8 cellular contexts compared by ENCODE assay signal in the genomic region with DNA sequence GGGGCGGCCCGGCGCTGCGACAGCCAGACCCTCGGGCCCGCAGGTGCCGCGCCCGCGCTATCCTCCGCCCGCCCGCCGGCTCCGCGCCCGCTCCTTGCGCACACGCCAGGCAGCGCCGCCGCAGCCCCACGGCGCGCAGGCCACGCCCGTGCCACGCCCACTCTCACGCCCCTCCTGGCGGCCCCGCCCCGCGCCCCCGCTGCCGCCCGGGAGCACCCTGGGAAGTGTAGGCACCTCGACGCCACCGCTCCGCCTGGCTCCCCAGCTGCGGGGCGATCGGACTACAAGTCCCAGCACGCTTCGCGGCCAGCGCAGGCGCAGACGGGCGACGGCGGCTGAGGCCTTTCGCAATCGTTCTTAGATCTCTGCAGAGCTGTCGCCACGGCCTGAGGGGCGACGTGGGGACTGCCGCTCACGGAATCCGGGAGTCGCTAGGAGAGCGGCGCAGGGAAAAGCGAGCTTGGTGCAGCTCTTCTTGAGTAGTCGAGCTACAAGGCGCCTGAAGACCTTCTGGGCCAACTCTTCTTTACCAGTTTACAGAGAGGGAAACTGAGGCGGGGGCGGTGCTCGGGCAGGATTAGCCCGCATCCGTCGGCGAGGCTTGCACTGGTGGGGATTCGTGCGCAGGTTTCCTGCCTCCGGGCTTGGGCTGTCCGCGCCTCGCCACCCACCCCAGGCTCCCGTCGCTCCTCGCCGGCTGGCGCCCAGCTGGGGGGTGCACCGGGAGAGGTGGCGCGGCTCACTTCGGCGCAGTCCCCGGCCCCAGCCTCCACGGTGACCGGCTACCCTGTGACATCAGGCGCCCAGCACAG. TPM values are rescaled to one million over a fixed set of nuclear protein-coding genes. Genes with fewer than 3 reads are reported as not detected.
A peak's percentile ranks its signal among the peaks of the same experiment; 100 is the strongest.
DNase-seq lines count a peak whose midpoint lies in the region; ATAC-seq, FAIRE-seq and TF ChIP-seq lines count a peak whose summit lies in the region.

A gene (minus strand): TSS at position 104 of the 812 bp plus-strand sequence. CDS start 124 bp downstream, outside the sequence.

- H3K27ac Mint-ChIP-seq in naive thymus-derived CD4-positive, alpha-beta T cell = peak within 1 kb of the TSS; percentile 84 to 96 (median 91)
- peak within 1 kb of the TSS; percentile 96 for H3K27ac Mint-ChIP-seq in stimulated activated memory B cell treated with anti-CD40 and anti-IgM and Interleukin-4, amounts not matched to agents 10 μg/mL and 1 μg/mL and 100 μg/mL, for 72 hours

- H2AFZ ChIP-seq in DND-41 (ENCODE audit: low read depth, low read length) (peak within 1 kb of the TSS; percentile 98), GM23248 (peak within 1 kb of the TSS; percentile 93), Karpas-422 (ENCODE audit: low read length) (peak within 1 kb of the TSS; percentile 75; the same call in 1 of the 2 replicates)

- H3K9me3 ChIP-seq in DND-41 (ENCODE audit: insufficient read depth, low read length, severe bottlenecking) (no peaks in the 10 kb centered on the region), GM23248 (ENCODE audit: low read depth) (no peaks in the 10 kb centered on the region), Karpas-422 (ENCODE audit: low read length) (no peaks in the 10 kb centered on the region)
- no peaks in the 10 kb centered on the region for H3K9me3 ChIP-seq in naive thymus-derived CD4-positive, alpha-beta T cell (ENCODE audit: control insufficient read depth in 2 of 3, low read length in 3 of 3)

- ATAC-seq in DND-41 (ENCODE audit: insufficient read depth, low read depth) = peak; percentile 95
- peak; percentile 100 for ATAC-seq in naive thymus-derived CD4-positive, alpha-beta T cell
- peak; percentile 96 for ATAC-seq in stimulated activated memory B cell treated with anti-CD40 and anti-IgM and Interleukin-4, amounts not matched to agents 10 μg/mL and 1 μg/mL and 100 μg/mL, for 72 hours

- H3K27me3 Mint-ChIP-seq in naive thymus-derived CD4-positive, alpha-beta T cell = peaks cover 0 to 31% (median 4%) of the 10 kb centered on the region in 5 donors
- peaks cover 9% of the 10 kb centered on the region for H3K27me3 Mint-ChIP-seq in stimulated activated memory B cell treated with anti-CD40 and anti-IgM and Interleukin-4, amounts not matched to agents 10 μg/mL and 1 μg/mL and 100 μg/mL, for 72 hours

- intact Hi-C loops in naive thymus-derived CD4-positive, alpha-beta T cell (cut with micrococcal nuclease) = loop anchor here (1.0 to 5.0 kb wide), 14 partner anchors 40 to 1533 kb away; a partner anchor contains a TSS

- peak within 1 kb of the TSS; percentile 72 for H3K9ac ChIP-seq in DND-41 (ENCODE audit: low read depth, low read length)
- H3K9ac ChIP-seq in GM23248 = peak within 1 kb of the TSS; percentile 68
- peak within 1 kb of the TSS; percentile 67 for H3K9ac ChIP-seq in Karpas-422 (ENCODE audit: low read length)

- CTCF ChIA-PET in naive thymus-derived CD4-positive, alpha-beta T cell (lab: Charles Lee) = interaction anchor here (1.0 kb wide), 2 partner anchors 17 to 40 kb away, joined by 4 to 5 read pairs; a partner anchor contains a TSS

- H3K27me3 ChIP-seq in DND-41 (ENCODE audit: insufficient read depth, low read length, poor library complexity) = no peaks in the 10 kb centered on the region
- H3K27me3 ChIP-seq in GM23248 (replicated peaks; ENCODE audit: insufficient read depth) = peaks cover 9% of the 10 kb centered on the region
- no peaks in the 10 kb centered on the region for H3K27me3 ChIP-seq in Karpas-422 (ENCODE audit: low read length)
- no peaks in the 10 kb centered on the region for H3K27me3 ChIP-seq in naive thymus-derived CD4-positive, alpha-beta T cell (ENCODE audit: control insufficient read depth in 2 of 2, insufficient read depth in 2 of 2, low read length in 2 of 2)

- peaks cover 7 to 25% (median 18%) of the 10 kb centered on the region in 7 donors for H3K4me1 Mint-ChIP-seq in naive thymus-derived CD4-positive, alpha-beta T cell
- peaks cover 67% of the 10 kb centered on the region for H3K4me1 Mint-ChIP-seq in stimulated activated memory B cell treated with anti-CD40 and anti-IgM and Interleukin-4, amounts not matched to agents 10 μg/mL and 1 μg/mL and 100 μg/mL, for 72 hours

- TF ChIP-seq CTCF in DND-41 (IDR thresholded peaks at IDR 0.05; ENCODE audit: borderline replicate concordance, extremely low read depth, low read length, poor library complexity, severe bottlenecking) (no peak), fibroblast of mammary gland (conservative IDR thresholded peaks at IDR 0.05; ENCODE audit: control insufficient read depth, insufficient read depth, low read depth, low read length) (no peak)

- H3K9me2 ChIP-seq in GM23248 (ENCODE audit: insufficient read depth) (no peaks in the 10 kb centered on the region), Karpas-422 (replicated peaks; ENCODE audit: insufficient read depth, low read length) (no peaks in the 10 kb centered on the region)

- H3K4me2 ChIP-seq in DND-41 (ENCODE audit: insufficient read depth, low read length) (peak within 1 kb of the TSS; percentile 99), GM23248 (ENCODE audit: unreplicated experiment) (peak within 1 kb of the TSS; percentile 83), Karpas-422 (ENCODE audit: low read depth, low read length, poor library complexity, severe bottlenecking) (peak within 1 kb of the TSS; percentile 64)

- H3K79me2 ChIP-seq in DND-41 (ENCODE audit: insufficient read depth, low read length) (no peaks in the 10 kb centered on the region), GM23248 (ENCODE audit: insufficient read depth) (no peaks in the 10 kb centered on the region), Karpas-422 (ENCODE audit: low read length) (no peaks in the 10 kb centered on the region)

- peak within 1 kb of the TSS; percentile 70 for H3K27ac ChIP-seq in DND-41 (ENCODE audit: low read length)
- no peak within 1 kb of the TSS for H3K27ac ChIP-seq in GM23248
- H3K27ac ChIP-seq in Karpas-422 (ENCODE audit: low read length) = no peak within 1 kb of the TSS
- H3K27ac ChIP-seq in naive thymus-derived CD4-positive, alpha-beta T cell (ENCODE audit: low read depth, low read length) = peak within 1 kb of the TSS; percentile 77

- no peak for FAIRE-seq in RCC 7860 (lab: Jason Lieb, UNC)

- 2% methylated on average over 83 to 93 of the region's 94 CpGs for WGBS in GM23248 (ENCODE audit: low coverage in 1 of 2, low lambda C conversion rate in 2 of 2, missing lambda C conversion rate in 2 of 2), 2 experiments

- H4K20me1 ChIP-seq in DND-41 (ENCODE audit: insufficient read depth, low read length) (no peaks in the 10 kb centered on the region), GM23248 (ENCODE audit: insufficient read depth) (no peaks in the 10 kb centered on the region), Karpas-422 (ENCODE audit: insufficient read depth, low read depth, low read length) (no peaks in the 10 kb centered on the region; the same call in 1 of the 2 replicates)

- peak within 1 kb of the TSS; percentile 92 to 100 (median 97) for H3K4me3 Mint-ChIP-seq in naive thymus-derived CD4-positive, alpha-beta T cell
- peak within 1 kb of the TSS; percentile 100 for H3K4me3 Mint-ChIP-seq in stimulated activated memory B cell treated with anti-CD40 and anti-IgM and Interleukin-4, amounts not matched to agents 10 μg/mL and 1 μg/mL and 100 μg/mL, for 72 hours

- H3K4me1 ChIP-seq in DND-41 (ENCODE audit: insufficient read depth, low read length) = peaks cover 26% of the 10 kb centered on the region
- no peaks in the 10 kb centered on the region for H3K4me1 ChIP-seq in GM23248 (ENCODE audit: insufficient read depth)
- H3K4me1 ChIP-seq in Karpas-422 (ENCODE audit: low read length) = peaks cover 16% of the 10 kb centered on the region
- H3K4me1 ChIP-seq in naive thymus-derived CD4-positive, alpha-beta T cell (ENCODE audit: control insufficient read depth in 2 of 2, insufficient read depth in 2 of 2, low read length in 2 of 2) = peaks cover 10 to 13% of the 10 kb centered on the region in 2 donors

- in situ Hi-C loops in GM23248 (cut with MboI) = no loop called here

- H3K4me3 ChIP-seq in DND-41 (ENCODE audit: low read depth in 1 of 2, low read length in 2 of 2) (peak within 1 kb of the TSS; percentile 52 to 86), GM23248 (peak within 1 kb of the TSS; percentile 86), Karpas-422 (ENCODE audit: low read length) (peak within 1 kb of the TSS; percentile 64), fibroblast of mammary gland (ENCODE audit: control insufficient read depth, low read depth, low read length) (peak within 1 kb of the TSS; percentile 71)
- peak within 1 kb of the TSS; percentile 95 for H3K4me3 ChIP-seq in naive thymus-derived CD4-positive, alpha-beta T cell (ENCODE audit: low read length)

- no peaks in the 10 kb centered on the region for H3K36me3 ChIP-seq in DND-41 (ENCODE audit: insufficient read depth, low read length)
- no peaks in the 10 kb centered on the region for H3K36me3 ChIP-seq in GM23248 (ENCODE audit: low read depth)
- H3K36me3 ChIP-seq in Karpas-422 (ENCODE audit: insufficient read depth, low read length) = no peaks in the 10 kb centered on the region
- H3K36me3 ChIP-seq in naive thymus-derived CD4-positive, alpha-beta T cell (ENCODE audit: control insufficient read depth in 2 of 3, insufficient read depth in 3 of 3, low read length in 3 of 3) = peaks cover 0 to 4% (median 0%) of the 10 kb centered on the region in 3 experiments

- H3K9me3 Mint-ChIP-seq in naive thymus-derived CD4-positive, alpha-beta T cell = no peaks in the 10 kb centered on the region
- H3K9me3 Mint-ChIP-seq in stimulated activated memory B cell treated with anti-CD40 and anti-IgM and Interleukin-4, amounts not matched to agents 10 μg/mL and 1 μg/mL and 100 μg/mL, for 72 hours = no peaks in the 10 kb centered on the region

- peak; percentile 99 for DNase-seq in DND-41
- DNase-seq in GM23248 = peak; percentile 98
- peak; percentile 96 for DNase-seq in Karpas-422
- DNase-seq in RCC 7860 (ENCODE audit: low spot score) = peak; percentile 89
- DNase-seq in activated T-helper 1 cell treated with anti-CD3 and anti-CD28 coated beads, Interleukin-2, amount 50 U/mL, for 16 hours (ENCODE audit: low read depth in 1 of 2, low spot score in 1 of 2) = peak; percentile 98 to 99
- peak; percentile 96 for DNase-seq in fibroblast of mammary gland (ENCODE audit: low read depth)
- DNase-seq in naive thymus-derived CD4-positive, alpha-beta T cell = peak; percentile 96 to 100 (median 100)

- POLR2A ChIA-PET in naive thymus-derived CD4-positive, alpha-beta T cell (lab: Charles Lee) = interaction anchor here (0.8 to 2.3 kb wide), 6 partner anchors 11 to 1091 kb away, joined by 3 to 11 read pairs (median 4); a partner anchor contains a TSS

- no peaks in the 10 kb centered on the region for H3K36me3 Mint-ChIP-seq in naive thymus-derived CD4-positive, alpha-beta T cell
- peaks cover 16% of the 10 kb centered on the region for H3K36me3 Mint-ChIP-seq in stimulated activated memory B cell treated with anti-CD40 and anti-IgM and Interleukin-4, amounts not matched to agents 10 μg/mL and 1 μg/mL and 100 μg/mL, for 72 hours

- no peaks in the 10 kb centered on the region for H3F3A ChIP-seq in GM23248 (ENCODE audit: insufficient read depth)

RNA-seq across cellular contexts. Expression of the gene that starts here (rescaled TPM):
- total RNA-seq in GM23248 (2014; rRNA removed; shearing (Covaris generic)) = not detected in 2 replicates
- not detected in 2 replicates for polyA plus RNA-seq in GM23248 (2016; fragmentation: Nextera tagmentation; extraction: Ambion mirVana)
- total RNA-seq in Karpas-422 (2014; rRNA removed; shearing (Covaris generic); ENCODE audit: low replicate concordance) = not detected in 2 replicates
- total RNA-seq in naive thymus-derived CD4-positive, alpha-beta T cell = 1 to 10 TPM in 4 of 5 experiments, under 1 TPM in 1; 0.22 to 4.9 (median 3.1) TPM
- polyA plus RNA-seq in naive thymus-derived CD4-positive, alpha-beta T cell = 1 to 10 TPM in 1 of 2 donors, under 1 TPM in 1; 0.99 to 5.8 TPM

Comparison
In these comparisons a context has a peak if more than half of its experiments do, and no peak if none do; other contexts are left out.
1. Peak in DNase-seq, H3K4me3 ChIP-seq, H3K9ac ChIP-seq and H3K4me2 ChIP-seq in GM23248; RNA of the gene not detected or under 1 TPM.
2. Peak in DNase-seq, H3K4me3 ChIP-seq, H3K9ac ChIP-seq and H3K4me2 ChIP-seq in Karpas-422; RNA of the gene not detected or under 1 TPM.
3. H3K27ac ChIP-seq: peak in DND-41 (single experiment) and naive thymus-derived CD4-positive, alpha-beta T cell (single experiment); none in GM23248 (single experiment) and Karpas-422 (single experiment).
4. Peak in every context shown above with its lines, with median percentiles within 50 percentile points of each other: ATAC-seq, DNase-seq, H2AFZ ChIP-seq, H3K4me2 ChIP-seq, H3K4me3 ChIP-seq and H3K9ac ChIP-seq.